ENCODE assay signal across 1 cellular context in genomic region chr1:167936068-167936929, GRCh38.
TF ChIP-seq lines count a peak whose summit lies in the region.

DCAF6 (plus strand) TSS chr1:167936683; CDS start chr1:167936912, 229 bp downstream.

TF ChIP-seq in HCT116, 20 proteins besides CTCF, POLR2A, EP300 and RAD21 (continued from another document):
- TF ChIP-seq MAX (IDR thresholded peaks at IDR 0.05) (no peak; the same call in 1 of the 2 replicates), TCF7L2 (IDR thresholded peaks at IDR 0.05; ENCODE audit: borderline replicate concordance, extremely low read depth, insufficient read depth, insufficient read length) (peak; percentile 85), ELF1 (IDR thresholded peaks at IDR 0.05; ENCODE audit: borderline replicate concordance, low read depth) (no peak), YY1 (IDR thresholded peaks at IDR 0.05; ENCODE audit: extremely low read depth, insufficient replicate concordance, low read depth, low read length) (peak; percentile 98)
TF ChIP-seq in HCT116: peak in this region for 9.
